In the genomic region with DNA sequence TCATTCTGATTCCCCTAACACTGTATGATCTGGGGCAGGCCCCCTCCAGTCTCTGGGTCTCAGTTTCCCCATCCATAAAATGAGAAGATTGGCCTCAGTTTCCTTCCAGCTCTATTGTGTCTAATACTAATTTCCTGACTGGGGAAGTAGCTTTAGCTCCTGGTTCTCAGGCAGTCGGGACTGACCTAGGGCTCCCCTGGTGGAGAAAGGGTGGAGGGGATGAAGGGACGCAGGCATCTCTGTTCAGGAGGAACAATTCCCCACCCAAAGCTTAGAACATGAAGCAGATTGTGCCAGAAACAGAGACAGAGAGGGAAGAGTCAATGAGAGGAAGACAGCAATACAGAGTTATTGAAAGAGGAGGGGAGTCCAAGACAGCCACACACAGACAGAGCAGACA, we compare ENCODE assay signal across 12 cellular contexts. TPM values are rescaled to one million over a fixed set of nuclear protein-coding genes. Genes with fewer than 3 reads are reported as not detected.
DNase-seq lines count a peak whose midpoint lies in the region; ATAC-seq and TF ChIP-seq lines count a peak whose summit lies in the region.
"Had no signal": no experiment of that assay in that cellular context is flagged by ENCODE, and none has a peak within 500 bp of the region (broad histone marks: within the 10 kb centered on the region; RNA-seq: fewer than 3 reads in every experiment).

No MANE protein-coding gene starts in this region.

- TF ChIP-seq CTCF in Caco-2 (IDR thresholded peaks at IDR 0.05; ENCODE audit: insufficient read depth in 1 of 2, low read depth in 1 of 2, low read length in 1 of 2, severe bottlenecking in 1 of 2, unreplicated experiment in 1 of 2), result peak; percentile 24 to 61
- peak; percentile 63 for TF ChIP-seq CTCF in HFFc6 (IDR thresholded peaks at IDR 0.05)
- TF ChIP-seq CTCF in WERI-Rb-1 (IDR thresholded peaks at IDR 0.05; ENCODE audit: low read depth, low read length), result peak; percentile 72
- no peak for TF ChIP-seq CTCF in gastroesophageal sphincter (IDR thresholded peaks at IDR 0.05)

- CTCF ChIA-PET in Caco-2 (lab: Charles Lee), result interaction anchor here (0.9 to 1.1 kb wide), 2 partner anchors 10 to 257 kb away, joined by 5 to 6 read pairs; no protein-coding TSS in a partner anchor

- no peak for TF ChIP-seq POLR2A in gastroesophageal sphincter (IDR thresholded peaks at IDR 0.05)

- H3K36me3 Mint-ChIP-seq in Caco-2 (ENCODE audit: insufficient read depth, unreplicated experiment) (no peaks in the 10 kb centered on the region), HFFc6 (ENCODE audit: low read depth) (peaks cover 5% of the 10 kb centered on the region; the same call in 1 of the 2 replicates)

- 63% methylated on average over 1 of the region's 2 CpGs; no CpG with 5 or more reads in 1 of the 2 donors for WGBS in gastroesophageal sphincter (ENCODE audit: low coverage in 1 of 2), 2 donors

- H3K36me3 ChIP-seq in Caco-2 (ENCODE audit: control insufficient read depth, insufficient read depth, low read length) (no peaks in the 10 kb centered on the region), WERI-Rb-1 (no peaks in the 10 kb centered on the region), gastroesophageal sphincter (no peaks in the 10 kb centered on the region)
- H3K36me3 ChIP-seq: tibial nerve had no signal

- no peaks in the 10 kb centered on the region for H3K9me3 ChIP-seq in Caco-2
- peaks cover 12% of the 10 kb centered on the region for H3K9me3 ChIP-seq in WERI-Rb-1 (ENCODE audit: severe bottlenecking)
- H3K9me3 ChIP-seq in gastroesophageal sphincter, result no peaks in the 10 kb centered on the region
- H3K9me3 ChIP-seq: tibial nerve had no signal

- H3K4me3 ChIP-seq in Caco-2 (ENCODE audit: low read depth, low read length), result no peak overlapping the region
- H3K4me3 ChIP-seq in WERI-Rb-1 (ENCODE audit: low read depth, low read length), result no peak overlapping the region
- H3K4me3 ChIP-seq in gastroesophageal sphincter, result no peak overlapping the region
- H3K4me3 ChIP-seq: tibial nerve had no signal

- intact Hi-C loops in Caco-2 (cut with micrococcal nuclease; ENCODE audit: unreplicated experiment), result no loop called here

- POLR2A ChIA-PET in Caco-2 (lab: Charles Lee), result no interaction called here

- no peak overlapping the region for H3K4me3 Mint-ChIP-seq in Caco-2 (ENCODE audit: unreplicated experiment)
- H3K4me3 Mint-ChIP-seq in HFFc6, result no peak overlapping the region

- no TSS peak for BruUV-seq in Caco-2 (replicated peaks; lab: Mats Ljungman, UMichigan)

- DNase-seq in Caco-2, result no peak
- no peak for DNase-seq in HFFc6
- peak; percentile 65 for DNase-seq in WERI-Rb-1
- peak; percentile 60 for DNase-seq in iPS-NIHi11 (ENCODE audit: low spot score)
- no peak for DNase-seq in DMS114 treated with DMSO at 0.1 percent for 48 hours (lab: John Stamatoyannopoulos, UW; ENCODE audit: unreplicated experiment)
- DNase-seq in COLO829 (ENCODE audit: low spot score), result no peak
- DNase-seq: cerebellar nuclear complex, COR-L47, head of caudate nucleus had no signal

- H3K4me1 ChIP-seq in Caco-2, result peaks cover 3% of the 10 kb centered on the region; the same call in 1 of the 2 replicates
- H3K4me1 ChIP-seq in gastroesophageal sphincter, result no peaks in the 10 kb centered on the region
- H3K4me1 ChIP-seq: tibial nerve had no signal

- H3K27ac ChIP-seq in WERI-Rb-1 (no peak overlapping the region), gastroesophageal sphincter (no peak overlapping the region)
- H3K27ac ChIP-seq: tibial nerve had no signal

- H3K27me3 Mint-ChIP-seq in Caco-2 (ENCODE audit: insufficient read depth, unreplicated experiment) (peaks cover 2% of the 10 kb centered on the region), HFFc6 (ENCODE audit: insufficient read depth) (0 out of 2 replicates have a peak, but pooled peaks cover 1% of the 10 kb centered on the region)

- no peaks in the 10 kb centered on the region for H3K27me3 ChIP-seq in Caco-2 (replicated peaks; ENCODE audit: control insufficient read depth, insufficient read depth, low read length)
- no peaks in the 10 kb centered on the region for H3K27me3 ChIP-seq in WERI-Rb-1 (ENCODE audit: insufficient read depth, low read depth, severe bottlenecking)
- no peaks in the 10 kb centered on the region for H3K27me3 ChIP-seq in gastroesophageal sphincter
- H3K27me3 ChIP-seq: tibial nerve had no signal

- ATAC-seq in gastroesophageal sphincter (no peak), GM21423 (IDR thresholded peaks at IDR 0.05; ENCODE audit: unreplicated experiment) (no peak)

- H3K4me1 Mint-ChIP-seq in Caco-2 (ENCODE audit: low read depth, unreplicated experiment) (no peaks in the 10 kb centered on the region), HFFc6 (ENCODE audit: low read depth) (peaks cover 29% of the 10 kb centered on the region)

- no peak overlapping the region for H3K27ac Mint-ChIP-seq in Caco-2 (ENCODE audit: unreplicated experiment)
- H3K27ac Mint-ChIP-seq in HFFc6, result no peak overlapping the region

- TF ChIP-seq EP300 in gastroesophageal sphincter (IDR thresholded peaks at IDR 0.05), result no peak

- H3K9me3 Mint-ChIP-seq in Caco-2 (ENCODE audit: unreplicated experiment), result peaks cover 11% of the 10 kb centered on the region
- H3K9me3 Mint-ChIP-seq in HFFc6, result peaks cover 4% of the 10 kb centered on the region; the same call in 1 of the 2 replicates

RNA-seq across cellular contexts. Expression of a gene that starts 14.2 kb away (rescaled TPM):
- total RNA-seq in Caco-2 (2022) (0.19 and 0.29 TPM in 2 replicates), gastroesophageal sphincter (100 to 1,000 TPM in 1 of 4 donors, 10 to 100 TPM in 3; 15.8 to 154 (median 46.4) TPM)
- total RNA-seq in HFFc6 (2021; fragmentation: NEBNext Ultra II Directional; extraction: Animal tissue kit (Norgen Biotek cat#: 25700)), result 100 to 1,000 TPM in 3 of 6 experiments, 10 to 100 TPM in 3; 33.0 to 122 (median 102) TPM

Comparison
In these comparisons a context has a peak if more than half of its experiments do, and no peak if none do; other contexts are left out.
1. DNase-seq: peak in WERI-Rb-1 (single experiment) and iPS-NIHi11 (single experiment); none in Caco-2 (0 of 2), HFFc6 (single experiment), DMS114 treated with DMSO at 0.1 percent for 48 hours (single experiment) and COLO829 (single experiment).
2. CTCF ChIP-seq: peak in Caco-2 (2 of 2), HFFc6 (single experiment) and WERI-Rb-1 (single experiment); none in gastroesophageal sphincter (0 of 4).
3. RNA of a gene that starts 14.2 kb away (total RNA-seq): 33.0 to 122 TPM in HFFc6 and 15.8 to 154 TPM in gastroesophageal sphincter; 0.19 to 0.29 TPM in Caco-2; every median in the first group is over 10 times any median in the second.